10 cellular contexts compared by ENCODE assay signal in the genomic region with DNA sequence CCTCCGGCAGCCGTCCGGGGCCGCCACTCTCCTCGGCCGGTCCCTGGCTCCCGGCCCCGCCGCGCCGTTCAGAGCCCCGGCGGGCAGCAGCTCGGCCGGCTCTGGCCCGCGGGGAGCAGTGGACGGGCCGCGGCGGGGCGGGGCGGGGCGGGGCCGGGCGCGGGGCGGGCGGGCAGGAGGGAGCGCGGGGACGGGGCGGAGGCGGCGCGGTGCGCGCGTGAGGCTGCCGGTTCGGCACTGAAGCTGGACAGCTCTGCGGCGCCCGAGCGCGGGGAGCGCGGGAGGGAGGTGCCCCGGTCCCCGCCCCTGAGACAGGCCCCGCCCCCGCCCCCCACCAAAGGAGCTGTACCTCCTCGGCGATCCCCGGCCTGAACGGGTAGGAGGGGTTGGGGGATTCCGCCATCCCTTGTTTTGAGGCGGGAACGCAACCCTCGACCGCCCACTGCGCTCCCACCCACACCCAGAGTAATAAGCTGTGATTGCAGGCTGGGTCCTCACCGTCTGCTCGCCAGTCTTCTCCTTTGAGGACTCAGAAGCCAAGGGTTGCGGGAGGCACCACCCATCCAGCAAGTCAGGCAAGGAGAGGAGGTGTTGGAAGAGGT. TPM values are rescaled to one million over a fixed set of nuclear protein-coding genes. Genes with fewer than 3 reads are reported as not detected.
DNase-seq lines count a peak whose midpoint lies in the region; ATAC-seq and TF ChIP-seq lines count a peak whose summit lies in the region.
"Had no signal": no experiment of that assay in that cellular context is flagged by ENCODE, and none has a peak within 500 bp of the region (broad histone marks: within the 10 kb centered on the region; RNA-seq: fewer than 3 reads in every experiment).

A gene (minus strand): TSS at position 239 of the 602 bp plus-strand sequence. CDS start 50,747 bp downstream, outside the sequence.

- no peaks in the 10 kb centered on the region for H3K4me1 Mint-ChIP-seq in natural killer cell

- peak within 1 kb of the TSS; percentile 25 for H3K4me3 Mint-ChIP-seq in natural killer cell

- H3K9me3 Mint-ChIP-seq in natural killer cell: peaks cover 0 to 2% of the 10 kb centered on the region in 2 donors

- peaks cover 50 to 66% of the 10 kb centered on the region in 2 donors for H3K27me3 Mint-ChIP-seq in natural killer cell (ENCODE audit: low read depth in 2 of 2)

- no peak within 1 kb of the TSS for H3K27ac Mint-ChIP-seq in natural killer cell

- ATAC-seq in natural killer cell: no peak
- no peak for ATAC-seq in GM18861 (IDR thresholded peaks at IDR 0.05; ENCODE audit: unreplicated experiment)
- no peak for ATAC-seq in HG02938 (IDR thresholded peaks at IDR 0.05; ENCODE audit: unreplicated experiment)

- no peak for TF ChIP-seq CTCF in natural killer cell (IDR thresholded peaks at IDR 0.05)
- TF ChIP-seq CTCF in GM10266 (IDR thresholded peaks at IDR 0.05; ENCODE audit: control insufficient read depth, insufficient read depth, low read depth, missing control alignments): no peak

- peaks cover 8% of the 10 kb centered on the region for H3K36me3 Mint-ChIP-seq in natural killer cell

- intact Hi-C loops in natural killer cell (cut with micrococcal nuclease): no loop called here

- DNase-seq in GM03348 (ENCODE audit: low spot score): peak; percentile 13
- peak; percentile 56 for DNase-seq in NCI-H345 (lab: John Stamatoyannopoulos, UW)
- DNase-seq in ecto neural progenitor cell (ENCODE audit: low spot score): peak; percentile 74
- DNase-seq in natural killer cell: no peak
- DNase-seq in GM10266 (ENCODE audit: extremely low spot score): no peak
- no peak for DNase-seq in SKM-1 treated with dmso at 0.1 percent for 144 hours (lab: John Stamatoyannopoulos, UW; ENCODE audit: unreplicated experiment)
- DNase-seq: activated gamma-delta T cell treated with Interleukin-2 at 50 U/mL for 16 hours, heart right ventricle had no signal

RNA-seq across cellular contexts. Expression of the gene that starts here (rescaled TPM):
- total RNA-seq in natural killer cell: not detected

Comparison
In these comparisons a context has a peak if more than half of its experiments do, and no peak if none do; other contexts are left out.
1. DNase-seq: peak in GM03348 (single experiment), NCI-H345 (single experiment) and ecto neural progenitor cell (single experiment); none in natural killer cell (single experiment), GM10266 (single experiment) and SKM-1 treated with dmso at 0.1 percent for 144 hours (single experiment).